Comparison of ENCODE assay signal across 19 cellular contexts in genomic region chr3:155270485-155271342, GRCh38. TPM values are rescaled to one million over a fixed set of nuclear protein-coding genes. Genes with fewer than 3 reads are reported as not detected.
DNase-seq lines count a peak whose midpoint lies in the region; ATAC-seq and TF ChIP-seq lines count a peak whose summit lies in the region.
"Had no signal": no experiment of that assay in that cellular context is flagged by ENCODE, and none has a peak within 500 bp of the region (broad histone marks: within the 10 kb centered on the region; RNA-seq: fewer than 3 reads in every experiment).

No MANE protein-coding gene starts in this region.

- H3K27ac Mint-ChIP-seq in mesothelial cell of epicardium, result peak overlapping the region; percentile 90
- H3K27ac Mint-ChIP-seq: activated CD8-positive, alpha-beta memory T cell treated with anti-CD3 and anti-CD28 coated beads, Interleukin-2, amount 10 ng/mL, durations not matched to agents 7 days and 5 days; T-helper 1 cell treated with Interleukin-12 subunit alpha and Interleukin-12 subunit beta and Interleukin-4 antibody, amounts not matched to agents 30 μg/mL and 1 μg/mL, for 36 hours had no signal

- no peaks in the 10 kb centered on the region for H3K9me3 ChIP-seq in MM.1S (replicated peaks; ENCODE audit: insufficient read depth, low read length)
- H3K9me3 ChIP-seq: BE2C, tibial nerve had no signal

- ATAC-seq in GM19395 (IDR thresholded peaks at IDR 0.05; ENCODE audit: unreplicated experiment), result no peak
- ATAC-seq: activated CD8-positive, alpha-beta memory T cell treated with anti-CD3 and anti-CD28 coated beads, Interleukin-2, amount 10 ng/mL, durations not matched to agents 7 days and 5 days; Panc1 had no signal

- H3K4me3 ChIP-seq in MM.1S (ENCODE audit: low read length) (no peak overlapping the region), astrocyte of the spinal cord (ENCODE audit: low read depth, low read length) (no peak overlapping the region)
- H3K4me3 ChIP-seq: lung, tibial nerve had no signal

- H3K9ac ChIP-seq in MM.1S (ENCODE audit: low read length), result no peak overlapping the region

- H2AFZ ChIP-seq in MM.1S (ENCODE audit: low read length), result no peak overlapping the region

- peaks cover 13% of the 10 kb centered on the region for H3K9me3 Mint-ChIP-seq in mesothelial cell of epicardium
- H3K9me3 Mint-ChIP-seq: T-helper 1 cell treated with Interleukin-12 subunit alpha and Interleukin-12 subunit beta and Interleukin-4 antibody, amounts not matched to agents 30 μg/mL and 1 μg/mL, for 36 hours had no signal

- in situ Hi-C loops in astrocyte of the spinal cord (cut with HindIII; ENCODE audit: low sequenced_read_pairs), result no loop called here

- no peaks in the 10 kb centered on the region for H3K27me3 ChIP-seq in MM.1S (replicated peaks; ENCODE audit: insufficient read depth, low read length)
- H3K27me3 ChIP-seq: BE2C, tibial nerve had no signal

- no peaks in the 10 kb centered on the region for H3K4me1 ChIP-seq in MM.1S (ENCODE audit: low read length)
- H3K4me1 ChIP-seq: BE2C, tibial nerve had no signal

- H3K9me2 ChIP-seq in MM.1S (replicated peaks; ENCODE audit: insufficient read depth, low read length), result no peaks in the 10 kb centered on the region

- peaks cover 21% of the 10 kb centered on the region for H3K4me1 Mint-ChIP-seq in mesothelial cell of epicardium
- H3K4me1 Mint-ChIP-seq: activated CD8-positive, alpha-beta memory T cell treated with anti-CD3 and anti-CD28 coated beads, Interleukin-2, amount 10 ng/mL, durations not matched to agents 7 days and 5 days had no signal

- peak; percentile 1 for DNase-seq in ELR (ENCODE audit: low read depth)
- peak; percentile 49 for DNase-seq in MM.1S
- DNase-seq in astrocyte of the spinal cord (ENCODE audit: low read depth, low spot score), result peak; percentile 49
- DNase-seq in mesothelial cell of epicardium (ENCODE audit: low spot score in 2 of 2, unreplicated experiment in 2 of 2), result no peak
- DNase-seq in NCI-H446 treated with DMSO at 0.1 percent for 48 hours (lab: John Stamatoyannopoulos, UW), result no peak
- no peak for DNase-seq in NCI-H526 treated with DMSO at 0.1 percent for 48 hours (lab: John Stamatoyannopoulos, UW)
- no peak for DNase-seq in foreskin melanocyte
- DNase-seq: activated CD4-positive, CD25-positive, alpha-beta regulatory T cell treated with anti-CD3 and anti-CD28 coated beads, Interleukin-2, amount 50 U/mL, for 72 hours; activated CD8-positive, alpha-beta memory T cell treated with anti-CD3 and anti-CD28 coated beads, Interleukin-2, amount 10 ng/mL, durations not matched to agents 7 days and 5 days; activated gamma-delta T cell; BE2C; DMS153; NCI-H146; NCI-H510A had no signal

- H3K27ac ChIP-seq in MM.1S (ENCODE audit: low read length), result no peak overlapping the region
- H3K27ac ChIP-seq: tibial nerve had no signal

- H3K4me3 Mint-ChIP-seq in mesothelial cell of epicardium, result no peak overlapping the region
- H3K4me3 Mint-ChIP-seq: activated CD8-positive, alpha-beta memory T cell treated with anti-CD3 and anti-CD28 coated beads, Interleukin-2, amount 10 ng/mL, durations not matched to agents 7 days and 5 days; T-helper 1 cell treated with Interleukin-12 subunit alpha and Interleukin-12 subunit beta and Interleukin-4 antibody, amounts not matched to agents 30 μg/mL and 1 μg/mL, for 36 hours had no signal

- no peaks in the 10 kb centered on the region for H3K79me2 ChIP-seq in MM.1S (ENCODE audit: low read length)

- no peaks in the 10 kb centered on the region for H4K20me1 ChIP-seq in MM.1S (ENCODE audit: insufficient read depth, low read length)

- no peak overlapping the region for H3K4me2 ChIP-seq in MM.1S (ENCODE audit: low read depth, low read length)

- H3F3A ChIP-seq in MM.1S (ENCODE audit: insufficient read depth, low read length), result no peaks in the 10 kb centered on the region

- H3K36me3 Mint-ChIP-seq in mesothelial cell of epicardium, result peaks cover 3% of the 10 kb centered on the region
- H3K36me3 Mint-ChIP-seq: activated CD8-positive, alpha-beta memory T cell treated with anti-CD3 and anti-CD28 coated beads, Interleukin-2, amount 10 ng/mL, durations not matched to agents 7 days and 5 days had no signal

- H3K36me3 ChIP-seq in MM.1S (replicated peaks; ENCODE audit: insufficient read depth, low read length), result no peaks in the 10 kb centered on the region
- H3K36me3 ChIP-seq: BE2C, tibial nerve had no signal

- TF ChIP-seq CTCF in MM.1S (IDR thresholded peaks at IDR 0.05; ENCODE audit: low read length) (no peak), astrocyte of the spinal cord (IDR thresholded peaks at IDR 0.05; ENCODE audit: low read depth, low read length) (no peak), mesothelial cell of epicardium (IDR thresholded peaks at IDR 0.05; ENCODE audit: unreplicated experiment) (no peak)

- H3K27me3 Mint-ChIP-seq in mesothelial cell of epicardium (ENCODE audit: low read depth), result no peaks in the 10 kb centered on the region
- H3K27me3 Mint-ChIP-seq: activated CD8-positive, alpha-beta memory T cell treated with anti-CD3 and anti-CD28 coated beads, Interleukin-2, amount 10 ng/mL, durations not matched to agents 7 days and 5 days had no signal

RNA-seq across cellular contexts. Expression of gene STRIT1, which starts 22.8 kb away (rescaled TPM):
- not detected in 3 replicates for total RNA-seq in mesothelial cell of epicardium
- total RNA-seq: activated CD8-positive, alpha-beta memory T cell treated with anti-CD3 and anti-CD28 coated beads, Interleukin-2, amount 10 ng/mL, durations not matched to agents 7 days and 5 days; lung; tibial nerve had no signal

Comparison
In these comparisons a context has a peak if more than half of its experiments do, and no peak if none do; other contexts are left out.
1. DNase-seq: peak in ELR (single experiment), MM.1S (single experiment) and astrocyte of the spinal cord (single experiment); none in mesothelial cell of epicardium (0 of 2), NCI-H446 treated with DMSO at 0.1 percent for 48 hours (single experiment), NCI-H526 treated with DMSO at 0.1 percent for 48 hours (single experiment) and foreskin melanocyte (single experiment).